11 cellular contexts compared by ENCODE assay signal in the genomic region with DNA sequence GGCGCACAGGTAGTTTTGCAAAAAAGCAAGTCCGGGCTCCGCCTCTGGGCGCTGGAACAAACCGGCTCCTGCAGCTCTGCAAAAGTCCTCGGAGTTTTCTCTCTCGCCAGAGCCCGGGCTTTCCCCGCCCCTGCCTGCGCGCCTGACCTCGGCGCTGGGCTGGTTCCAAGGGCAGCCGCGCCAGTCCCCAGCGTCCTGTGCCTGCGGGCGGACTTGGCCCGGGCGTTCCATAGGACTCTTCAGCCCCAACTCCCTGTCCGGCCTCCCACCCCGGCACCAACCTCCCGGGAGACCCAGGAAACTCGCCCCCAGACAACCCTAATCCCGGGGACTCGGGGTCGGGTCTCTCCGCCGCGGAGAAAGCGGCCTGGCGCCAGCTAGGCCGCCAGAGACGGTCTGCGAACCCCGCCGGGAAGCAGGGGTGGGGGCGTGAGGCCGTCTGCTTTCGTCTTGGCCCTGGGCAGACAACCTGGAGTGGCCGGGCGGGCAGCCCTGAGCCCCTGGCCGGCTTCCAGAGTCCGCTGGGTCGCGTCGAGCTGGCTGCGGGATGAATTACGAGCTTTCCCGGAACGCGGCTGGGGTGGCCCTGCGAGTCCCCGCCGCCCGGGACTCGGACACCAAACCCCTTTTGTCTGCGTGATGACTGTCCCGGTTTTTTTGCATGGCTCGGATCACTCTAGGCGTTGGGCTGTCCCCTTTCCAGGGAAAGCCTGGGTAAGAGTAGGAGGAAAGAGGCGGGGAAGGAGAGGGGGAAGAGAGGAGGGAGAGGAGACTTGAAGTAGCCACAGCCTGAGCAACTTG. TPM values are rescaled to one million over a fixed set of nuclear protein-coding genes. Genes with fewer than 3 reads are reported as not detected.
DNase-seq lines count a peak whose midpoint lies in the region; ATAC-seq, FAIRE-seq and TF ChIP-seq lines count a peak whose summit lies in the region.
"Had no signal": no experiment of that assay in that cellular context is flagged by ENCODE, and none has a peak within 500 bp of the region (broad histone marks: within the 10 kb centered on the region; RNA-seq: fewer than 3 reads in every experiment).

No MANE protein-coding gene starts in this region.

- H3K4me1 ChIP-seq in right lobe of liver (peaks cover 0 to 9% (median 0%) of the 10 kb centered on the region in 4 donors), testis (no peaks in the 10 kb centered on the region)

- FAIRE-seq in HTR-8/SVneo (lab: Jason Lieb, UNC) = no peak

- ATAC-seq in right lobe of liver (peak; percentile 88 to 95 (median 92)), GM21825 (IDR thresholded peaks at IDR 0.05; ENCODE audit: unreplicated experiment) (no peak)
- ATAC-seq in stimulated activated naive CD8-positive, alpha-beta T cell treated with anti-CD3 and anti-CD28 coated beads, Interleukin-15, Interleukin-2, amounts not matched to agents 100 U/mL and 50 U/mL, for 24 hours = no peak

- DNase-seq in HTR-8/SVneo (ENCODE audit: insufficient read length, low spot score) = peak; percentile 9
- DNase-seq in dorsolateral prefrontal cortex = no peak
- DNase-seq in right lobe of liver = peak; percentile 54 to 74 (median 56)
- peak; percentile 40 for DNase-seq in testis
- no peak for DNase-seq in stimulated activated naive CD8-positive, alpha-beta T cell treated with anti-CD3 and anti-CD28 coated beads, Interleukin-15, Interleukin-2, amounts not matched to agents 100 U/mL and 50 U/mL, for 24 hours
- DNase-seq in SHP77 treated with DMSO at 0.1 percent for 48 hours (lab: John Stamatoyannopoulos, UW) = no peak
- no peak for DNase-seq in GM20000 (ENCODE audit: low spot score)
- DNase-seq: activated CD4-positive, alpha-beta T cell treated with anti-CD3 and anti-CD28 coated beads, Interleukin-2, amount 10 ng/mL, durations not matched to agents 24 days and 14 days; erythroblast had no signal

- TF ChIP-seq CTCF in dorsolateral prefrontal cortex (IDR thresholded peaks at IDR 0.05 in 54 of 56, conservative IDR thresholded peaks at IDR 0.05 in 2 of 56; ENCODE audit: low read depth in 1 of 56, partially characterized antibody in 56 of 56) (no peak), right lobe of liver (IDR thresholded peaks at IDR 0.05) (no peak), testis (IDR thresholded peaks at IDR 0.05) (no peak), GM20000 (IDR thresholded peaks at IDR 0.05; ENCODE audit: extremely low read depth, missing control alignments) (no peak)

- intact Hi-C loops in dorsolateral prefrontal cortex (cut with DNase I) (no loop called here), right lobe of liver (cut with DNase I) (no loop called here), testis (cut with DNase I; ENCODE audit: low total_unique reads) (no loop called here)

- no peak overlapping the region for H3K27ac ChIP-seq in dorsolateral prefrontal cortex
- H3K27ac ChIP-seq in right lobe of liver = peak overlapping the region in 1 of 3 donors; percentile 29
- no peak overlapping the region for H3K27ac ChIP-seq in testis

- H3K4me3 ChIP-seq in dorsolateral prefrontal cortex (peak overlapping the region in 41 of 59 donors; percentile 6 to 58 (median 32)), right lobe of liver (peak overlapping the region in 2 of 3 donors; percentile 23 to 40), testis (peak overlapping the region in 1 of 2 donors; percentile 34)

- WGBS in right lobe of liver (ENCODE audit: insufficient coverage, low coverage, low lambda C conversion rate, missing lambda C conversion rate) = 3% methylated on average over 41 of the region's 62 CpGs
- 1% methylated on average over 25 of the region's 62 CpGs; no CpG with 5 or more reads in 1 of the 2 donors for WGBS in testis, 2 donors

- H3K36me3 ChIP-seq in right lobe of liver (no peaks in the 10 kb centered on the region), testis (ENCODE audit: low read depth, missing control alignments) (no peaks in the 10 kb centered on the region)

- peaks cover 0 to 80% (median 52%) of the 10 kb centered on the region in 45 donors for H3K27me3 ChIP-seq in dorsolateral prefrontal cortex
- peaks cover 0 to 7% of the 10 kb centered on the region in 2 donors for H3K27me3 ChIP-seq in right lobe of liver
- H3K27me3 ChIP-seq in testis = no peaks in the 10 kb centered on the region

- TF ChIP-seq POLR2A in right lobe of liver (IDR thresholded peaks at IDR 0.05) (no peak), testis (IDR thresholded peaks at IDR 0.05) (no peak)

- H3K9me3 ChIP-seq in right lobe of liver = no peaks in the 10 kb centered on the region
- H3K9me3 ChIP-seq in testis = no peaks in the 10 kb centered on the region

RNA-seq across cellular contexts. Expression of a gene that starts 1.0 kb away (rescaled TPM):
- total RNA-seq in dorsolateral prefrontal cortex (1 to 10 TPM in 20 of 120 experiments, under 1 TPM in 100; 0.23 to 2.2 (median 0.70) TPM), right lobe of liver (1 to 10 TPM in 5 of 6 experiments, under 1 TPM in 1; 0.70 to 6.1 (median 2.0) TPM), testis (under 1 TPM; 0.31 to 0.68 TPM)
- 8.6 TPM for polyA plus RNA-seq in testis (ENCODE audit: insufficient read depth, low read depth, low replicate concordance)
- total RNA-seq: activated CD4-positive, alpha-beta T cell treated with anti-CD3 and anti-CD28 coated beads, Interleukin-2, amount 10 ng/mL, durations not matched to agents 24 days and 14 days; HT1080 had no signal

Comparison
In these comparisons a context has a peak if more than half of its experiments do, and no peak if none do; other contexts are left out.
1. DNase-seq: peak in HTR-8/SVneo (single experiment), right lobe of liver (3 of 3) and testis (single experiment); none in dorsolateral prefrontal cortex (0 of 10), stimulated activated naive CD8-positive, alpha-beta T cell treated with anti-CD3 and anti-CD28 coated beads, Interleukin-15, Interleukin-2, amounts not matched to agents 100 U/mL and 50 U/mL, for 24 hours (single experiment), SHP77 treated with DMSO at 0.1 percent for 48 hours (single experiment) and GM20000 (single experiment).
2. ATAC-seq: peak in right lobe of liver (4 of 4); none in stimulated activated naive CD8-positive, alpha-beta T cell treated with anti-CD3 and anti-CD28 coated beads, Interleukin-15, Interleukin-2, amounts not matched to agents 100 U/mL and 50 U/mL, for 24 hours (single experiment) and GM21825 (single experiment).